Comparison of ENCODE assay signal across 15 cellular contexts in the genomic region with DNA sequence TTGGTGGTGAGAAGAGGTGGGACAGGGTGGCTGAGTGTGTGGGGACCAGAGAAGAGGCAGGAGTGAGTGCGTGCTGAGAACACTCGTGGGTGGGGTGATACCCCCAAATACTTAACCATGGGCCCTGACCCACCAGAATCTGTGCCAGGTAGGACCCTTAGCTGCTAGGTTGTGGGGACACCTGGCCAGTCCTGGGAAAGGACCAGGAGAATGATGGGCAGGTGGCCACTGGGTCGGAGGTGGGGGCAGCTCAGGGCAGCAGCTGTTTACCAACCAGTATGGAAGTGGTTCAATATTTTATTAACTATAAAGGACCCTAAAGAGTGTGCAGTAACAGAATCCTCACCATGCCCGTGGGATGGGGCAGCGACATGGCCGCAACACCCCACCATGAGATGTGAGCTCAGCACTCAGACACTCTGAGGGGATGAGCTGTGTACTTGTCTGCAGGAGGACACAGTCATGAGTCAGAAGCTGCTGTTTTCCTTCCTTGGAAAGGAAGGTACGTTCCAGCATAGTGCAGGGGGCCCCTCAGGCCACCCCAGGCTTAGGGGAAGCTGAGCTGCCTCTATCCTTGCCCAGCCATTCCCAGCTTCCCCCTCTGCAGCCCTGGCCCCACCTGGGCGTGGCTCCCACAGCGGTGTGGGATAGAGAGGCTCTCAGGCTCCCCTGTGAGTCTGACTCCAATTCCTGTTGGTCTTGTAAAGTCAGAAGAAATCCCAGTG. TPM values are rescaled to one million over a fixed set of nuclear protein-coding genes. Genes with fewer than 3 reads are reported as not detected.
DNase-seq lines count a peak whose midpoint lies in the region; ATAC-seq and TF ChIP-seq lines count a peak whose summit lies in the region.
"Had no signal": no experiment of that assay in that cellular context is flagged by ENCODE, and none has a peak within 500 bp of the region (broad histone marks: within the 10 kb centered on the region; RNA-seq: fewer than 3 reads in every experiment).

No MANE protein-coding gene starts in this region.

- no peaks in the 10 kb centered on the region for H3K27me3 Mint-ChIP-seq in Caco-2 (ENCODE audit: insufficient read depth, unreplicated experiment)
- H3K27me3 Mint-ChIP-seq in neural progenitor cell (ENCODE audit: insufficient read depth, low read depth) = peaks cover 4% of the 10 kb centered on the region
- H3K27me3 Mint-ChIP-seq: activated CD4-positive, alpha-beta T cell treated with anti-CD3 and anti-CD28 coated beads, Interleukin-2, amount 10 ng/mL, durations not matched to agents 24 days and 14 days had no signal

- peaks cover 9% of the 10 kb centered on the region for H3K36me3 Mint-ChIP-seq in Caco-2 (ENCODE audit: insufficient read depth, unreplicated experiment)
- no peaks in the 10 kb centered on the region for H3K36me3 Mint-ChIP-seq in neural progenitor cell

- H3K9me3 Mint-ChIP-seq in Caco-2 (ENCODE audit: unreplicated experiment) (no peaks in the 10 kb centered on the region), neural progenitor cell (no peaks in the 10 kb centered on the region)
- H3K9me3 Mint-ChIP-seq: activated CD4-positive, alpha-beta T cell treated with anti-CD3 and anti-CD28 coated beads, Interleukin-2, amount 10 ng/mL, durations not matched to agents 24 days and 14 days had no signal

- H3K27me3 ChIP-seq in Caco-2 (replicated peaks; ENCODE audit: control insufficient read depth, insufficient read depth, low read length) = no peaks in the 10 kb centered on the region
- no peaks in the 10 kb centered on the region for H3K27me3 ChIP-seq in neural progenitor cell
- H3K27me3 ChIP-seq: esophagus muscularis mucosa had no signal

- H3K27ac ChIP-seq in neural progenitor cell = no peak overlapping the region
- H3K27ac ChIP-seq: esophagus muscularis mucosa had no signal

- H3K4me1 Mint-ChIP-seq in Caco-2 (ENCODE audit: low read depth, unreplicated experiment) = peaks cover 23% of the 10 kb centered on the region
- H3K4me1 Mint-ChIP-seq in neural progenitor cell = peaks cover 23% of the 10 kb centered on the region
- H3K4me1 Mint-ChIP-seq: activated CD4-positive, alpha-beta T cell treated with anti-CD3 and anti-CD28 coated beads, Interleukin-2, amount 10 ng/mL, durations not matched to agents 24 days and 14 days had no signal

- no peaks in the 10 kb centered on the region for H3K79me2 ChIP-seq in neural progenitor cell (ENCODE audit: low read depth)

- no peaks in the 10 kb centered on the region for H4K20me1 ChIP-seq in neural progenitor cell (ENCODE audit: low read depth)

- no peak for ATAC-seq in stimulated activated naive CD8-positive, alpha-beta T cell treated with anti-CD3 and anti-CD28 coated beads, Interleukin-15, Interleukin-2, amounts not matched to agents 100 U/mL and 50 U/mL, for 24 hours
- ATAC-seq in HG03521 (IDR thresholded peaks at IDR 0.05; ENCODE audit: unreplicated experiment) (no peak), HG02970 (IDR thresholded peaks at IDR 0.05; ENCODE audit: low FRiP score, unreplicated experiment) (no peak)

- H3K4me2 ChIP-seq in neural progenitor cell = no peak overlapping the region

- H3K4me3 ChIP-seq in Caco-2 (ENCODE audit: low read depth, low read length) = no peak overlapping the region
- no peak overlapping the region for H3K4me3 ChIP-seq in epithelial cell of esophagus (ENCODE audit: low read length)
- H3K4me3 ChIP-seq in neural progenitor cell = no peak overlapping the region
- H3K4me3 ChIP-seq: esophagus muscularis mucosa had no signal

- TF ChIP-seq CTCF in Caco-2 (IDR thresholded peaks at IDR 0.05; ENCODE audit: insufficient read depth in 1 of 2, low read depth in 1 of 2, low read length in 1 of 2, severe bottlenecking in 1 of 2, unreplicated experiment in 1 of 2) = no peak
- no peak for TF ChIP-seq CTCF in epithelial cell of esophagus (IDR thresholded peaks at IDR 0.05; ENCODE audit: insufficient read depth, low read depth, low read length, missing control alignments)
- TF ChIP-seq CTCF in neural progenitor cell (IDR thresholded peaks at IDR 0.05) = no peak

- intact Hi-C loops in Caco-2 (cut with micrococcal nuclease; ENCODE audit: unreplicated experiment) = no loop called here

- peak overlapping the region; percentile 71 for H2AFZ ChIP-seq in neural progenitor cell (replicated peaks)

- peak overlapping the region; percentile 19 for H3K4me3 Mint-ChIP-seq in Caco-2 (ENCODE audit: unreplicated experiment)
- H3K4me3 Mint-ChIP-seq in neural progenitor cell = peak overlapping the region; percentile 8
- H3K4me3 Mint-ChIP-seq: activated CD4-positive, alpha-beta T cell treated with anti-CD3 and anti-CD28 coated beads, Interleukin-2, amount 10 ng/mL, durations not matched to agents 24 days and 14 days had no signal

- no TSS peak for BruUV-seq in Caco-2 (replicated peaks; lab: Mats Ljungman, UMichigan)

- peak overlapping the region; percentile 60 for H3K27ac Mint-ChIP-seq in Caco-2 (ENCODE audit: unreplicated experiment)
- peak overlapping the region; percentile 28 for H3K27ac Mint-ChIP-seq in neural progenitor cell
- H3K27ac Mint-ChIP-seq: activated CD4-positive, alpha-beta T cell treated with anti-CD3 and anti-CD28 coated beads, Interleukin-2, amount 10 ng/mL, durations not matched to agents 24 days and 14 days had no signal

- CTCF ChIA-PET in Caco-2 (lab: Charles Lee) = interaction anchor here (0.7 to 3.1 kb wide), 6 partner anchors 113 to 465 kb away, joined by 3 to 17 read pairs (median 4); no protein-coding TSS in a partner anchor

- H3K36me3 ChIP-seq in Caco-2 (ENCODE audit: control insufficient read depth, insufficient read depth, low read length) (no peaks in the 10 kb centered on the region), neural progenitor cell (no peaks in the 10 kb centered on the region)
- H3K36me3 ChIP-seq: esophagus muscularis mucosa had no signal

- H3F3A ChIP-seq in neural progenitor cell (ENCODE audit: low read depth) = peaks cover 12% of the 10 kb centered on the region

- H3K9me3 ChIP-seq in Caco-2 = no peaks in the 10 kb centered on the region
- no peaks in the 10 kb centered on the region for H3K9me3 ChIP-seq in neural progenitor cell (ENCODE audit: low read depth)
- H3K9me3 ChIP-seq: esophagus muscularis mucosa had no signal

- DNase-seq in Caco-2 (no peak), NCI-H226 (peak; percentile 88), epithelial cell of esophagus (ENCODE audit: low read depth) (peak; percentile 70), neural progenitor cell (ENCODE audit: low spot score) (no peak), H4 (ENCODE audit: low spot score) (no peak)
- DNase-seq in stimulated activated naive CD8-positive, alpha-beta T cell treated with anti-CD3 and anti-CD28 coated beads, Interleukin-15, Interleukin-2, amounts not matched to agents 100 U/mL and 50 U/mL, for 24 hours = no peak
- DNase-seq: activated CD4-positive, alpha-beta T cell treated with anti-CD3 and anti-CD28 coated beads, Interleukin-2, amount 10 ng/mL, durations not matched to agents 24 days and 14 days; amygdala; Karpas-422; NCI-H2171 treated with DMSO at 0.1 percent for 48 hours had no signal

- no peak overlapping the region for H3K9ac ChIP-seq in neural progenitor cell

- POLR2A ChIA-PET in Caco-2 (lab: Charles Lee) = interaction anchor here (0.6 kb wide), 1 partner anchor 188 kb away, joined by 4 read pairs; no protein-coding TSS in a partner anchor

- peaks cover 39% of the 10 kb centered on the region for H3K4me1 ChIP-seq in Caco-2
- H3K4me1 ChIP-seq in neural progenitor cell = peaks cover 2% of the 10 kb centered on the region

RNA-seq across cellular contexts. Expression of gene TEX35, which starts 25.4 kb away (rescaled TPM):
- total RNA-seq in Caco-2 (2022) = not detected in 2 replicates
- not detected in 2 replicates for total RNA-seq in neural progenitor cell (ENCODE audit: low replicate concordance)
- not detected in 2 replicates for total RNA-seq in H4 (2014; rRNA removed; shearing (Covaris generic))
- total RNA-seq: activated CD4-positive, alpha-beta T cell treated with anti-CD3 and anti-CD28 coated beads, Interleukin-2, amount 10 ng/mL, durations not matched to agents 24 days and 14 days; esophagus muscularis mucosa; liver; SK-MEL-5 had no signal

RNA-seq across cellular contexts. Expression of gene CLEC20A, which starts 41.6 kb away (rescaled TPM):
- not detected in 2 replicates for total RNA-seq in Caco-2 (2022)
- not detected in 2 replicates for total RNA-seq in neural progenitor cell (ENCODE audit: low replicate concordance)
- total RNA-seq in H4 (2014; rRNA removed; shearing (Covaris generic)) = not detected in 2 replicates
- total RNA-seq: activated CD4-positive, alpha-beta T cell treated with anti-CD3 and anti-CD28 coated beads, Interleukin-2, amount 10 ng/mL, durations not matched to agents 24 days and 14 days; esophagus muscularis mucosa; SK-MEL-5 had no signal

Comparison
In these comparisons a context has a peak if more than half of its experiments do, and no peak if none do; other contexts are left out.
1. DNase-seq: peak in NCI-H226 (single experiment) and epithelial cell of esophagus (single experiment); none in Caco-2 (0 of 2), neural progenitor cell (single experiment), H4 (single experiment) and stimulated activated naive CD8-positive, alpha-beta T cell treated with anti-CD3 and anti-CD28 coated beads, Interleukin-15, Interleukin-2, amounts not matched to agents 100 U/mL and 50 U/mL, for 24 hours (single experiment).